17 cellular contexts compared by ENCODE assay signal in genomic region chr11:36743039-36743438, GRCh38.
DNase-seq lines count a peak whose midpoint lies in the region; ATAC-seq, FAIRE-seq and TF ChIP-seq lines count a peak whose summit lies in the region.
"Had no signal": no experiment of that assay in that cellular context is flagged by ENCODE, and none has a peak within 500 bp of the region (broad histone marks: within the 10 kb centered on the region; RNA-seq: fewer than 3 reads in every experiment).

No MANE protein-coding gene starts in this region.

- H3K4me3 ChIP-seq in left lung: no peak overlapping the region
- H3K4me3 ChIP-seq: A549, lung, transverse colon had no signal

- no peak for FAIRE-seq in GM12891 (lab: Jason Lieb, UNC)
- FAIRE-seq in RCC 7860 (lab: Jason Lieb, UNC): no peak
- FAIRE-seq: A549, D721Med, endothelial cell of umbilical vein had no signal

- no peaks in the 10 kb centered on the region for H3K36me3 ChIP-seq in left lung
- H3K36me3 ChIP-seq: transverse colon had no signal

- no peak for TF ChIP-seq CTCF in left lung (IDR thresholded peaks at IDR 0.05)

- DNase-seq in GM12891 (ENCODE audit: insufficient read length, low spot score) (no peak), left lung (no peak), RCC 7860 (ENCODE audit: low spot score) (no peak), NCI-H69 (lab: John Stamatoyannopoulos, UW) (no peak), NAMALWA (ENCODE audit: low spot score) (no peak)
- DNase-seq: activated CD4-positive, alpha-beta memory T cell treated with anti-CD3 and anti-CD28 coated beads, Interleukin-2, amount 10 ng/mL, durations not matched to agents 7 days and 5 days; MM.1S; NCI-H524 treated with DMSO at 0.1 percent for 48 hours; transverse colon had no signal

- no peak for TF ChIP-seq POLR2A in GM12891 (IDR thresholded peaks at IDR 0.05; ENCODE audit: low read depth, low read length)

- intact Hi-C loops in left lung (cut with DNase I): loop anchor here in 1 of 2 donors (10.0 kb wide), 1 partner anchor 178 kb away; the partner anchor contains the start of gene RAG1

- ATAC-seq in GM19372 (IDR thresholded peaks at IDR 0.05; ENCODE audit: low read depth, unreplicated experiment) (peak; percentile 44), HG02623 (IDR thresholded peaks at IDR 0.05; ENCODE audit: unreplicated experiment) (peak; percentile 64), HG03196 (IDR thresholded peaks at IDR 0.05; ENCODE audit: unreplicated experiment) (peak; percentile 51), left lung (no peak)
- ATAC-seq: A549, Right ventricle myocardium inferior had no signal

- no peak overlapping the region for H3K27ac ChIP-seq in left lung
- H3K27ac ChIP-seq: A549, transverse colon had no signal

- peaks cover 0 to 11% of the 10 kb centered on the region in 2 donors for H3K27me3 ChIP-seq in left lung

- H3K9me3 ChIP-seq in left lung: no peaks in the 10 kb centered on the region
- H3K9me3 ChIP-seq: A549, transverse colon had no signal

- H3K4me1 ChIP-seq in left lung: peaks cover 0 to 4% of the 10 kb centered on the region in 2 donors
- H3K4me1 ChIP-seq: A549, transverse colon had no signal

TF ChIP-seq in GM12891, 5 proteins besides CTCF, POLR2A, EP300 and RAD21:
- no peak for TF ChIP-seq PAX5 (IDR thresholded peaks at IDR 0.05; ENCODE audit: insufficient read depth, low read length, severe bottlenecking)
- peak; percentile 76 for TF ChIP-seq POU2F2 (IDR thresholded peaks at IDR 0.05; ENCODE audit: low read depth, low read length)
- no peak for TF ChIP-seq SPI1 (IDR thresholded peaks at IDR 0.05; ENCODE audit: low read depth, low read length)
- TF ChIP-seq POLR2AphosphoS5 (IDR thresholded peaks at IDR 0.05; ENCODE audit: low read depth, low read length): no peak
